ENCODE assay signal across 8 cellular contexts in genomic region chr12:9064815-9065606, GRCh38. TPM values are rescaled to one million over a fixed set of nuclear protein-coding genes. Genes with fewer than 3 reads are reported as not detected.
A peak's percentile ranks its signal among the peaks of the same experiment; 100 is the strongest.
DNase-seq lines count a peak whose midpoint lies in the region; ATAC-seq and TF ChIP-seq lines count a peak whose summit lies in the region.

No MANE protein-coding gene starts in this region.

- H3K9ac ChIP-seq in Karpas-422 (ENCODE audit: low read length): no peak overlapping the region

- H3K4me1 ChIP-seq in A673 (ENCODE audit: insufficient read depth, low read length, poor library complexity, severe bottlenecking): no peaks in the 10 kb centered on the region
- H3K4me1 ChIP-seq in esophagus (ENCODE audit: control insufficient read depth in 2 of 2, insufficient read depth in 2 of 2, low read length in 1 of 2): peaks cover 6 to 11% of the 10 kb centered on the region in 2 donors
- peaks cover 15% of the 10 kb centered on the region for H3K4me1 ChIP-seq in suprapubic skin
- no peaks in the 10 kb centered on the region for H3K4me1 ChIP-seq in Karpas-422 (ENCODE audit: low read length)

- DNase-seq in A673 (ENCODE audit: low spot score): no peak
- DNase-seq in T-helper 17 cell: no peak
- DNase-seq in mesenteric fat pad (ENCODE audit: low spot score): peak; percentile 92
- peak; percentile 81 to 86 for DNase-seq in suprapubic skin (ENCODE audit: low spot score in 2 of 2)
- DNase-seq in Karpas-422: no peak
- DNase-seq in COLO829 (ENCODE audit: low spot score): no peak

- no peak overlapping the region for H2AFZ ChIP-seq in Karpas-422 (ENCODE audit: low read length)

- no peak for TF ChIP-seq EP300 in suprapubic skin (IDR thresholded peaks at IDR 0.05)

- peak overlapping the region; percentile 93 for H3K4me3 Mint-ChIP-seq in T-helper 17 cell

- H3K9me2 ChIP-seq in Karpas-422 (replicated peaks; ENCODE audit: insufficient read depth, low read length): no peaks in the 10 kb centered on the region

- TF ChIP-seq CTCF in A673 (conservative IDR thresholded peaks at IDR 0.05; ENCODE audit: low read depth, low read length): no peak
- TF ChIP-seq CTCF in suprapubic skin (IDR thresholded peaks at IDR 0.05): no peak

- H3K27me3 ChIP-seq in A673 (replicated peaks; ENCODE audit: insufficient read depth, low read depth, low read length, poor library complexity) (peaks cover 25% of the 10 kb centered on the region), esophagus (ENCODE audit: control insufficient read depth in 1 of 2, insufficient read depth in 2 of 2, low read length in 2 of 2) (no peaks in the 10 kb centered on the region), suprapubic skin (no peaks in the 10 kb centered on the region), Karpas-422 (ENCODE audit: low read length) (no peaks in the 10 kb centered on the region)

- peaks cover 6% of the 10 kb centered on the region for H3K4me1 Mint-ChIP-seq in T-helper 17 cell

- no peaks in the 10 kb centered on the region for H3K36me3 ChIP-seq in A673 (ENCODE audit: insufficient read depth, low read length, poor library complexity, severe bottlenecking)
- H3K36me3 ChIP-seq in esophagus (ENCODE audit: control insufficient read depth in 2 of 2, insufficient read depth in 2 of 2, low read length in 1 of 2): no peaks in the 10 kb centered on the region
- no peaks in the 10 kb centered on the region for H3K36me3 ChIP-seq in suprapubic skin
- H3K36me3 ChIP-seq in Karpas-422 (ENCODE audit: insufficient read depth, low read length): no peaks in the 10 kb centered on the region

- H3K27ac Mint-ChIP-seq in T-helper 17 cell: no peak overlapping the region

- no peaks in the 10 kb centered on the region for H3K36me3 Mint-ChIP-seq in T-helper 17 cell (ENCODE audit: low read depth)

- peaks cover 4% of the 10 kb centered on the region for H3K27me3 Mint-ChIP-seq in T-helper 17 cell

- WGBS in esophagus, 2 donors: 25 to 41% methylated on average over 25 to 45 of the region's 45 CpGs
- 54% methylated on average over 12 of the region's 45 CpGs for WGBS in suprapubic skin

- intact Hi-C loops in A673 (cut with micrococcal nuclease; ENCODE audit: unreplicated experiment): no loop called here

- H3K9me3 ChIP-seq in A673 (ENCODE audit: low read depth, low read length, poor library complexity, severe bottlenecking) (no peaks in the 10 kb centered on the region), T-helper 17 cell (ENCODE audit: control insufficient read depth, low read length, poor library complexity, severe bottlenecking) (no peaks in the 10 kb centered on the region), esophagus (ENCODE audit: control insufficient read depth in 2 of 2, insufficient read depth in 1 of 2, low read depth in 1 of 2, low read length in 1 of 2) (no peaks in the 10 kb centered on the region), suprapubic skin (no peaks in the 10 kb centered on the region), Karpas-422 (ENCODE audit: low read length) (no peaks in the 10 kb centered on the region)

- POLR2A ChIA-PET in A673 (lab: Charles Lee; ENCODE audit: low non-redundant PET): interaction anchor here (0.6 kb wide), 1 partner anchor 10 kb away, joined by 4 read pairs; no protein-coding TSS in a partner anchor

- no peak overlapping the region for H3K4me2 ChIP-seq in Karpas-422 (ENCODE audit: low read depth, low read length, poor library complexity, severe bottlenecking)

- BruUV-seq in A673 (replicated peaks; lab: Mats Ljungman, UMichigan): no TSS peak

- ATAC-seq in GM19395 (IDR thresholded peaks at IDR 0.05; ENCODE audit: unreplicated experiment): peak; percentile 17
- ATAC-seq in T-helper 17 cell: peak; percentile 40

- no peaks in the 10 kb centered on the region for H3K79me2 ChIP-seq in Karpas-422 (ENCODE audit: low read length)

- H3K27ac ChIP-seq in A673 (ENCODE audit: low read depth, low read length, poor library complexity, severe bottlenecking) (no peak overlapping the region), esophagus (ENCODE audit: low read depth in 2 of 2, low read length in 1 of 2) (peak overlapping the region; percentile 91 to 98), suprapubic skin (peak overlapping the region; percentile 96), Karpas-422 (ENCODE audit: low read length) (no peak overlapping the region)

- CTCF ChIA-PET in A673 (lab: Charles Lee): interaction anchor here (1.0 kb wide), 1 partner anchor 307 kb away, joined by 3 read pairs; no protein-coding TSS in a partner anchor

- H3K4me3 ChIP-seq in A673 (ENCODE audit: low read depth, low read length, poor library complexity, severe bottlenecking) (peak overlapping the region; percentile 66), esophagus (ENCODE audit: low read depth in 1 of 2, low read length in 2 of 2) (peak overlapping the region; percentile 81 to 96), suprapubic skin (peak overlapping the region; percentile 88), Karpas-422 (ENCODE audit: low read length) (no peak overlapping the region)

- peak in 1 of 2 donors; percentile 50 for TF ChIP-seq POLR2A in suprapubic skin (IDR thresholded peaks at IDR 0.05)

- no peaks in the 10 kb centered on the region for H4K20me1 ChIP-seq in Karpas-422 (ENCODE audit: insufficient read depth, low read depth, low read length)

RNA-seq across cellular contexts. Expression of gene A2M, which starts 50.7 kb away (rescaled TPM):
- total RNA-seq in A673 (2021) (1.3 and 2.0 TPM in 2 replicates), T-helper 17 cell (not detected), mesenteric fat pad (996 TPM), suprapubic skin (10 to 100 TPM; 47.6 to 84.4 (median 54.8) TPM)
- 10 to 100 TPM; 18.0 to 60.4 TPM for polyA plus RNA-seq in esophagus
- not detected in 2 replicates for total RNA-seq in Karpas-422 (2014; rRNA removed; shearing (Covaris generic); ENCODE audit: low replicate concordance)

Comparison
In these comparisons a context has a peak if more than half of its experiments do, and no peak if none do; other contexts are left out.
1. DNase-seq: peak in mesenteric fat pad (single experiment) and suprapubic skin (2 of 2); none in A673 (single experiment), T-helper 17 cell (0 of 3), Karpas-422 (single experiment) and COLO829 (single experiment).
2. H3K27ac ChIP-seq: peak in esophagus (2 of 2) and suprapubic skin (single experiment); none in A673 (single experiment) and Karpas-422 (single experiment).
3. RNA of gene A2M, which starts 50.7 kb away (total RNA-seq): 996 TPM in mesenteric fat pad (single experiment) and 47.6 to 84.4 TPM in suprapubic skin; 1.3 to 2.0 TPM in A673, not detected in T-helper 17 cell and not detected in Karpas-422; every median in the first group is over 10 times any median in the second.